8 cellular contexts compared by ENCODE assay signal in the genomic region with DNA sequence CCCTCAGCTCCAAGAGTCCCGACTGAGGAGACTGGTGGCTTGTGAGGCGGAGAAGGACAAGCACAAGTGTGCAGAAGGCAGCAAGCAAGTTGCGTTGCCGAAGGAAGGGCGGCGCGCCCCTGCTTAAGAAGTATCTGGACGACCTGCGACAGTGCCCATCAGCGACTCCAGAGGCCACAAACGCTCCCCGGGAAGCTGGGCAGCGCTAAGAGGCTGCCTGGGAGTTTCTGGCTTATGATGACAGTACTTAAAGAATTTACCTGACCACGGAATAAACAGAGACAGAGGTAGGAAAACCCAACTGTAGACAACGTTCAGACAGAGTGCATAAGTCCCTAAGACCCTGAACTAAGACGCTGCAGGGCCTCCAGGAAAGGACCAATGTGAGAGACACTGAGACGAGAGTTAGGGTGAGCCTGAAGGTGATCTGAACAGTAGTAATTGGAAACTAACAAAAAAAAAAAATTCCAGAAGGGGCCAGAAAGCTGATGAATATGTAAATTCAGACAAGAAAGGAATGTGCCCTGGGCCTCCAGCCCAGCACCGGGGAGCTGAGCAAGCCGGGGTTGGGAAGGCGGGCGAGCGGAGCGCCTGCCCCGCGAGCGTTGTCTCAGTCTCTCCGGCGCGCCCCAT. TPM values are rescaled to one million over a fixed set of nuclear protein-coding genes. Genes with fewer than 3 reads are reported as not detected.
DNase-seq lines count a peak whose midpoint lies in the region; ATAC-seq and TF ChIP-seq lines count a peak whose summit lies in the region.

No MANE protein-coding gene starts in this region.

- H2AFZ ChIP-seq in GM23338 (peak overlapping the region; percentile 31), SK-N-SH (ENCODE audit: low read depth) (peak overlapping the region; percentile 53; the same call in 1 of the 2 replicates)

- H3K36me3 Mint-ChIP-seq in GM23338 (ENCODE audit: low read depth), result peaks cover 2% of the 10 kb centered on the region; the same call in 2 of the 3 replicates
- H3K36me3 Mint-ChIP-seq in endothelial cell (ENCODE audit: low read depth, unreplicated experiment), result no peaks in the 10 kb centered on the region
- no peaks in the 10 kb centered on the region for H3K36me3 Mint-ChIP-seq in neural crest cell (ENCODE audit: low read depth)

- H3K27me3 ChIP-seq in GM23338 (ENCODE audit: insufficient read depth) (peaks cover 58% of the 10 kb centered on the region), SK-N-SH (ENCODE audit: insufficient read depth) (no peaks in the 10 kb centered on the region)

- POLR2A ChIA-PET in SK-N-SH (lab: Yijun Ruan, JAX), result no interaction called here

- H3K4me3 Mint-ChIP-seq in GM23338 (peak overlapping the region; percentile 80), endothelial cell (ENCODE audit: unreplicated experiment) (peak overlapping the region; percentile 92), neural crest cell (peak overlapping the region; percentile 89)

- DNase-seq in DMS 273 treated with DMSO at 0.1 percent for 48 hours (lab: John Stamatoyannopoulos, UW), result peak; percentile 62
- DNase-seq in GM23338 (ENCODE audit: low spot score), result peak; percentile 92
- DNase-seq in SK-N-SH, result no peak
- peak; percentile 13 for DNase-seq in endothelial cell (ENCODE audit: low spot score)
- DNase-seq in neural crest cell (ENCODE audit: low read depth, low spot score), result peak; percentile 5
- no peak for DNase-seq in SIG-M5 (lab: John Stamatoyannopoulos, UW)
- DNase-seq in GDM1 (lab: John Stamatoyannopoulos, UW), result no peak

- H4K20me1 ChIP-seq in GM23338 (replicated peaks; ENCODE audit: insufficient read depth), result peaks cover 16% of the 10 kb centered on the region
- peaks cover 3% of the 10 kb centered on the region; the same call in 1 of the 2 replicates for H4K20me1 ChIP-seq in SK-N-SH (ENCODE audit: insufficient read depth)

- H3K9me3 Mint-ChIP-seq in GM23338, result peaks cover 4% of the 10 kb centered on the region
- peaks cover 2% of the 10 kb centered on the region for H3K9me3 Mint-ChIP-seq in endothelial cell (ENCODE audit: unreplicated experiment)
- peaks cover 1% of the 10 kb centered on the region for H3K9me3 Mint-ChIP-seq in neural crest cell

- H3K4me1 ChIP-seq in GM23338 (ENCODE audit: insufficient read depth), result peaks cover 52% of the 10 kb centered on the region
- H3K4me1 ChIP-seq in SK-N-SH (ENCODE audit: control insufficient read depth in 1 of 2, insufficient read depth in 2 of 2, low read depth in 1 of 2, low read length in 1 of 2), result peaks cover 21 to 28% of the 10 kb centered on the region in 2 experiments; a peak in 3 of 4 replicates

- no peak overlapping the region for H3K27ac ChIP-seq in GM23338 (ENCODE audit: low read depth)
- H3K27ac ChIP-seq in SK-N-SH (ENCODE audit: low read depth in 2 of 2, low read length in 1 of 2), result peak overlapping the region; percentile 72 to 84

- peaks cover 33% of the 10 kb centered on the region for H3K27me3 Mint-ChIP-seq in GM23338 (ENCODE audit: insufficient read depth, low read depth, poor library complexity)
- H3K27me3 Mint-ChIP-seq in endothelial cell (ENCODE audit: unreplicated experiment), result peaks cover 2% of the 10 kb centered on the region
- H3K27me3 Mint-ChIP-seq in neural crest cell (ENCODE audit: low read depth), result peaks cover 55% of the 10 kb centered on the region

- CTCF ChIA-PET in SK-N-SH (lab: Yijun Ruan, JAX), result interaction anchor here (0.6 to 6.8 kb wide), 38 partner anchors 8 to 195 kb away, joined by 3 to 69 read pairs (median 5); no protein-coding TSS in a partner anchor

- H3F3A ChIP-seq in GM23338 (replicated peaks; ENCODE audit: low read depth) (peaks cover 17% of the 10 kb centered on the region; the same call in 1 of the 2 replicates), SK-N-SH (replicated peaks; ENCODE audit: insufficient read depth) (peaks cover 7% of the 10 kb centered on the region)

- TF ChIP-seq RAD21 in SK-N-SH (IDR thresholded peaks at IDR 0.05; ENCODE audit: low read length), result no peak

- H3K4me3 ChIP-seq in GM23338, result peak overlapping the region; percentile 80
- peak overlapping the region; percentile 73 to 97 for H3K4me3 ChIP-seq in SK-N-SH (ENCODE audit: low read depth in 2 of 2, low read length in 1 of 2)

- no peak for ATAC-seq in GM23338
- no peak for ATAC-seq in GM18519 (IDR thresholded peaks at IDR 0.05; ENCODE audit: low FRiP score, unreplicated experiment)

- H3K9me3 ChIP-seq in SK-N-SH, result no peaks in the 10 kb centered on the region

- H3K27ac Mint-ChIP-seq in GM23338 (peak overlapping the region; percentile 13), endothelial cell (ENCODE audit: unreplicated experiment) (no peak overlapping the region), neural crest cell (ENCODE audit: unreplicated experiment) (no peak overlapping the region)

- TF ChIP-seq EP300 in SK-N-SH (IDR thresholded peaks at IDR 0.05; ENCODE audit: borderline replicate concordance in 1 of 2, low read depth in 1 of 2, low read length in 1 of 2), result no peak

- H3K4me1 Mint-ChIP-seq in GM23338 (peaks cover 60% of the 10 kb centered on the region), endothelial cell (ENCODE audit: unreplicated experiment) (peaks cover 24% of the 10 kb centered on the region), neural crest cell (peaks cover 33% of the 10 kb centered on the region)

- H3K9ac ChIP-seq in SK-N-SH, result peak overlapping the region; percentile 78

- TF ChIP-seq CTCF in GM23338 (conservative IDR thresholded peaks at IDR 0.05; ENCODE audit: low read depth in 2 of 2) (no peak), SK-N-SH (IDR thresholded peaks at IDR 0.05) (no peak), endothelial cell (IDR thresholded peaks at IDR 0.05; ENCODE audit: unreplicated experiment) (no peak), neural crest cell (conservative IDR thresholded peaks at IDR 0.05) (no peak)

- H3K4me2 ChIP-seq in GM23338, result peak overlapping the region; percentile 92
- peak overlapping the region; percentile 89 for H3K4me2 ChIP-seq in SK-N-SH

- WGBS in SK-N-SH (ENCODE audit: low lambda C conversion rate), result 70% methylated on average over 19 of the region's 29 CpGs

- H3K36me3 ChIP-seq in GM23338 (ENCODE audit: insufficient read depth) (no peaks in the 10 kb centered on the region), SK-N-SH (replicated peaks in 1 of 2; ENCODE audit: control insufficient read depth in 1 of 2, insufficient read depth in 2 of 2, low read length in 1 of 2) (no peaks in the 10 kb centered on the region)

- no peaks in the 10 kb centered on the region for H3K9me2 ChIP-seq in GM23338 (ENCODE audit: insufficient read depth)
- H3K9me2 ChIP-seq in SK-N-SH, result no peaks in the 10 kb centered on the region

- H3K79me2 ChIP-seq in GM23338 (replicated peaks; ENCODE audit: insufficient read depth), result peaks cover 43% of the 10 kb centered on the region
- H3K79me2 ChIP-seq in SK-N-SH (ENCODE audit: insufficient read depth), result peaks cover 64% of the 10 kb centered on the region

TF ChIP-seq in SK-N-SH, 30 proteins besides CTCF, POLR2A, EP300 and RAD21 (continues in another document):
- TF ChIP-seq, protein P1, sequence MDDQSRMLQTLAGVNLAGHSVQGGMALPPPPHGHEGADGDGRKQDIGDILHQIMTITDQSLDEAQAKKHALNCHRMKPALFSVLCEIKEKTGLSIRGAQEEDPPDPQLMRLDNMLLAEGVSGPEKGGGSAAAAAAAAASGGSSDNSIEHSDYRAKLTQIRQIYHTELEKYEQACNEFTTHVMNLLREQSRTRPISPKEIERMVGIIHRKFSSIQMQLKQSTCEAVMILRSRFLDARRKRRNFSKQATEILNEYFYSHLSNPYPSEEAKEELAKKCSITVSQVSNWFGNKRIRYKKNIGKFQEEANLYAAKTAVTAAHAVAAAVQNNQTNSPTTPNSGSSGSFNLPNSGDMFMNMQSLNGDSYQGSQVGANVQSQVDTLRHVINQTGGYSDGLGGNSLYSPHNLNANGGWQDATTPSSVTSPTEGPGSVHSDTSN (IDR thresholded peaks at IDR 0.05), result no peak; the same call in 1 of the 2 replicates
- no peak for TF ChIP-seq TAF1 (IDR thresholded peaks at IDR 0.05; ENCODE audit: borderline replicate concordance, low read depth, low read length)
- TF ChIP-seq JUND (IDR thresholded peaks at IDR 0.05), result no peak
- no peak for TF ChIP-seq YY1 (IDR thresholded peaks at IDR 0.05; ENCODE audit: low read depth)
- no peak for TF ChIP-seq SIN3A (IDR thresholded peaks at IDR 0.05; ENCODE audit: borderline replicate concordance, low read depth, low read length)
- no peak for TF ChIP-seq NFIC (IDR thresholded peaks at IDR 0.05; ENCODE audit: borderline replicate concordance)
- TF ChIP-seq, protein P2, sequence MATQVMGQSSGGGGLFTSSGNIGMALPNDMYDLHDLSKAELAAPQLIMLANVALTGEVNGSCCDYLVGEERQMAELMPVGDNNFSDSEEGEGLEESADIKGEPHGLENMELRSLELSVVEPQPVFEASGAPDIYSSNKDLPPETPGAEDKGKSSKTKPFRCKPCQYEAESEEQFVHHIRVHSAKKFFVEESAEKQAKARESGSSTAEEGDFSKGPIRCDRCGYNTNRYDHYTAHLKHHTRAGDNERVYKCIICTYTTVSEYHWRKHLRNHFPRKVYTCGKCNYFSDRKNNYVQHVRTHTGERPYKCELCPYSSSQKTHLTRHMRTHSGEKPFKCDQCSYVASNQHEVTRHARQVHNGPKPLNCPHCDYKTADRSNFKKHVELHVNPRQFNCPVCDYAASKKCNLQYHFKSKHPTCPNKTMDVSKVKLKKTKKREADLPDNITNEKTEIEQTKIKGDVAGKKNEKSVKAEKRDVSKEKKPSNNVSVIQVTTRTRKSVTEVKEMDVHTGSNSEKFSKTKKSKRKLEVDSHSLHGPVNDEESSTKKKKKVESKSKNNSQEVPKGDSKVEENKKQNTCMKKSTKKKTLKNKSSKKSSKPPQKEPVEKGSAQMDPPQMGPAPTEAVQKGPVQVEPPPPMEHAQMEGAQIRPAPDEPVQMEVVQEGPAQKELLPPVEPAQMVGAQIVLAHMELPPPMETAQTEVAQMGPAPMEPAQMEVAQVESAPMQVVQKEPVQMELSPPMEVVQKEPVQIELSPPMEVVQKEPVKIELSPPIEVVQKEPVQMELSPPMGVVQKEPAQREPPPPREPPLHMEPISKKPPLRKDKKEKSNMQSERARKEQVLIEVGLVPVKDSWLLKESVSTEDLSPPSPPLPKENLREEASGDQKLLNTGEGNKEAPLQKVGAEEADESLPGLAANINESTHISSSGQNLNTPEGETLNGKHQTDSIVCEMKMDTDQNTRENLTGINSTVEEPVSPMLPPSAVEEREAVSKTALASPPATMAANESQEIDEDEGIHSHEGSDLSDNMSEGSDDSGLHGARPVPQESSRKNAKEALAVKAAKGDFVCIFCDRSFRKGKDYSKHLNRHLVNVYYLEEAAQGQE (IDR thresholded peaks at IDR 0.05; ENCODE audit: low read depth, low read length), result no peak
- TF ChIP-seq TCF12 (IDR thresholded peaks at IDR 0.05), result no peak
- TF ChIP-seq ELF1 (IDR thresholded peaks at IDR 0.05), result no peak

RNA-seq across cellular contexts. Expression of a gene that starts 1.0 kb away (rescaled TPM):
- 13.4 and 15.7 TPM in 2 replicates for total RNA-seq in GM23338 (2014; rRNA removed; shearing (Covaris generic))
- polyA plus RNA-seq in GM23338 (2016; fragmentation: Nextera tagmentation; extraction: Ambion mirVana) (7.2 and 9.3 TPM in 2 replicates), SK-N-SH (2012; rRNA removed) (22.6 and 23.2 TPM in 2 replicates)
- 19.3 and 20.5 TPM in 2 replicates for polyA plus RNA-seq in SK-N-SH (2012; cell fraction: cytosol; rRNA removed)
- 53.0 and 90.2 TPM in 2 replicates for polyA plus RNA-seq in SK-N-SH (2012; cell fraction: nucleus; rRNA removed)
- total RNA-seq in endothelial cell (ENCODE audit: unreplicated experiment) (3.1 TPM), neural crest cell (10.5 and 11.8 TPM in 2 replicates)

Comparison
In these comparisons a context has a peak if more than half of its experiments do, and no peak if none do; other contexts are left out.
1. DNase-seq: peak in DMS 273 treated with DMSO at 0.1 percent for 48 hours (single experiment), GM23338 (single experiment), endothelial cell (single experiment) and neural crest cell (single experiment); none in SK-N-SH (single experiment), SIG-M5 (single experiment) and GDM1 (single experiment).
2. Peak in every context shown above with its lines, with median percentiles within 50 percentile points of each other: H3K4me3 Mint-ChIP-seq.